Comparison of ENCODE assay signal across 1 cellular context in genomic region chr3:46252980-46253379, GRCh38.
TF ChIP-seq lines count a peak whose summit lies in the region.

No MANE protein-coding gene starts in this region.

TF ChIP-seq in GM12878, 131 proteins besides CTCF, POLR2A, EP300 and RAD21:
- TF ChIP-seq PAX8 (IDR thresholded peaks at IDR 0.05) (no peak), MEF2B (IDR thresholded peaks at IDR 0.05; ENCODE audit: partially characterized antibody, poor library complexity, severe bottlenecking) (peak; percentile 18)
